1 cellular context compared by ENCODE assay signal in genomic region chr2:113583541-113584225, GRCh38.
TF ChIP-seq lines count a peak whose summit lies in the region.
"Not testable (repeated sequence)": the region's sequence is repeated elsewhere in the genome, so short reads cannot be mapped to it uniquely, and the experiment has no call there.

No MANE protein-coding gene starts in this region.

TF ChIP-seq in HepG2, 621 proteins besides CTCF, POLR2A, EP300 and RAD21 (continued from another document and continues in another):
- TF ChIP-seq ZNF407 (CRISPR knock-in tag; IDR thresholded peaks at IDR 0.05; ENCODE audit: not compliant biosample characterization) = peak; percentile 90
- TF ChIP-seq MATR3 (CRISPR knock-in tag; IDR thresholded peaks at IDR 0.05) = peak; percentile 98
- peak; percentile 91 for TF ChIP-seq TGIF2 (CRISPR knock-in tag; IDR thresholded peaks at IDR 0.05)
- peak; percentile 94 for TF ChIP-seq ZNF256 (CRISPR knock-in tag; conservative IDR thresholded peaks at IDR 0.05)
- 0 out of 2 replicates have a peak, but pooled peaks have one; percentile 56 for TF ChIP-seq ZSCAN12 (CRISPR knock-in tag; IDR thresholded peaks at IDR 0.05)
- peak; percentile 88 for TF ChIP-seq ADNP (CRISPR knock-in tag; IDR thresholded peaks at IDR 0.05)
- peak; percentile 76 for TF ChIP-seq ATF2 (CRISPR knock-in tag; IDR thresholded peaks at IDR 0.05)
- 0 out of 2 replicates have a peak, but pooled peaks have one; percentile 20 for TF ChIP-seq STAG1 (CRISPR knock-in tag; IDR thresholded peaks at IDR 0.05)
- TF ChIP-seq ZNF317 (CRISPR knock-in tag; IDR thresholded peaks at IDR 0.05) = peak; percentile 76; the same call in 1 of the 2 replicates
- peak; percentile 96 for TF ChIP-seq GPN1 (CRISPR knock-in tag; IDR thresholded peaks at IDR 0.05; ENCODE audit: borderline replicate concordance)
- peak; percentile 79 for TF ChIP-seq FOXA3 (CRISPR knock-in tag; IDR thresholded peaks at IDR 0.05)
- TF ChIP-seq TCF12 (IDR thresholded peaks at IDR 0.05) = not testable (repeated sequence)
- TF ChIP-seq TCF12 (CRISPR knock-in tag; IDR thresholded peaks at IDR 0.05) = 0 out of 2 replicates have a peak, but pooled peaks have one; percentile 31
- peak; percentile 91 for TF ChIP-seq DZIP1 (CRISPR knock-in tag; IDR thresholded peaks at IDR 0.05)
- TF ChIP-seq ZNF629 (CRISPR knock-in tag; conservative IDR thresholded peaks at IDR 0.05) = peak; percentile 70
- peak; percentile 95 for TF ChIP-seq ZNF446 (CRISPR knock-in tag; IDR thresholded peaks at IDR 0.05)
- peak; percentile 70; the same call in 1 of the 2 replicates for TF ChIP-seq NR2C2 (CRISPR knock-in tag; IDR thresholded peaks at IDR 0.05; ENCODE audit: borderline replicate concordance)
- TF ChIP-seq YEATS2 (CRISPR knock-in tag; IDR thresholded peaks at IDR 0.05; ENCODE audit: borderline replicate concordance) = peak; percentile 85
- peak; percentile 93 for TF ChIP-seq NFKB2 (CRISPR knock-in tag; IDR thresholded peaks at IDR 0.05; ENCODE audit: borderline replicate concordance)
- TF ChIP-seq ERF (CRISPR knock-in tag; IDR thresholded peaks at IDR 0.05) = peak; percentile 97
- TF ChIP-seq KDM5B (CRISPR knock-in tag; IDR thresholded peaks at IDR 0.05; ENCODE audit: borderline replicate concordance) = peak; percentile 96
- TF ChIP-seq KLF12 (CRISPR knock-in tag; IDR thresholded peaks at IDR 0.05; ENCODE audit: borderline replicate concordance) = peak; percentile 86
- peak; percentile 93; the same call in 1 of the 2 replicates for TF ChIP-seq ZNF597 (CRISPR knock-in tag; IDR thresholded peaks at IDR 0.05)
- peak; percentile 96 for TF ChIP-seq ZNF724P (CRISPR knock-in tag; IDR thresholded peaks at IDR 0.05; ENCODE audit: borderline replicate concordance)
- TF ChIP-seq ZNF18 (CRISPR knock-in tag; IDR thresholded peaks at IDR 0.05; ENCODE audit: insufficient replicate concordance) = peak; percentile 37
- TF ChIP-seq CERS6 (CRISPR knock-in tag; IDR thresholded peaks at IDR 0.05) = peak; percentile 93
- peak; percentile 90; the same call in 1 of the 2 replicates for TF ChIP-seq KDM4B (CRISPR knock-in tag; IDR thresholded peaks at IDR 0.05)
- peak; percentile 96 for TF ChIP-seq YEATS4 (CRISPR knock-in tag; IDR thresholded peaks at IDR 0.05; ENCODE audit: borderline replicate concordance)
- TF ChIP-seq MAFG (CRISPR knock-in tag; IDR thresholded peaks at IDR 0.05) = peak; percentile 65; the same call in 1 of the 2 replicates
- TF ChIP-seq ZBTB7B (CRISPR knock-in tag; IDR thresholded peaks at IDR 0.05) = peak; percentile 90
- peak; percentile 95; the same call in 1 of the 2 replicates for TF ChIP-seq TERF1 (CRISPR knock-in tag; IDR thresholded peaks at IDR 0.05)
- 0 out of 2 replicates have a peak, but pooled peaks have one; percentile 85 for TF ChIP-seq NFE2L1 (CRISPR knock-in tag; IDR thresholded peaks at IDR 0.05; ENCODE audit: borderline replicate concordance)
- peak; percentile 90; the same call in 1 of the 2 replicates for TF ChIP-seq SMAD1 (CRISPR knock-in tag; IDR thresholded peaks at IDR 0.05; ENCODE audit: borderline replicate concordance, low read depth)
- TF ChIP-seq BCL6 (CRISPR knock-in tag; IDR thresholded peaks at IDR 0.05) = peak; percentile 77
- TF ChIP-seq ZNF781 (CRISPR knock-in tag; IDR thresholded peaks at IDR 0.05; ENCODE audit: borderline replicate concordance, not compliant biosample characterization) = peak; percentile 64
- TF ChIP-seq ZNF292 (CRISPR knock-in tag; IDR thresholded peaks at IDR 0.05; ENCODE audit: borderline replicate concordance, low read depth) = 0 out of 2 replicates have a peak, but pooled peaks have one; percentile 44
- peak; percentile 61; the same call in 1 of the 2 replicates for TF ChIP-seq E2F1 (CRISPR knock-in tag; IDR thresholded peaks at IDR 0.05)
- TF ChIP-seq ISL2 (CRISPR knock-in tag; IDR thresholded peaks at IDR 0.05) = peak; percentile 89
